ENCODE assay signal across 18 cellular contexts in genomic region chr9:129828051-129828450, GRCh38. TPM values are rescaled to one million over a fixed set of nuclear protein-coding genes. Genes with fewer than 3 reads are reported as not detected.
DNase-seq lines count a peak whose midpoint lies in the region; ATAC-seq and TF ChIP-seq lines count a peak whose summit lies in the region.
"Had no signal": no experiment of that assay in that cellular context is flagged by ENCODE, and none has a peak within 500 bp of the region (broad histone marks: within the 10 kb centered on the region; RNA-seq: fewer than 3 reads in every experiment).

No MANE protein-coding gene starts in this region.

- no peaks in the 10 kb centered on the region for H3K9me3 ChIP-seq in upper lobe of right lung
- H3K9me3 ChIP-seq: Peyer's patch, SJCRH30 had no signal

- peaks cover under 1% of the 10 kb centered on the region for H3K4me1 ChIP-seq in upper lobe of right lung
- H3K4me1 ChIP-seq: SJCRH30 had no signal

- H3K4me3 Mint-ChIP-seq in activated T-cell treated with anti-CD3 and anti-CD28 coated beads, Interleukin-2, amount 50 U/mL, for 24 hours: no peak overlapping the region
- H3K4me3 Mint-ChIP-seq in activated T-cell treated with anti-CD3 and anti-CD28 coated beads, Interleukin-2, amount 50 U/mL, for 4 hours: no peak overlapping the region
- no peak overlapping the region for H3K4me3 Mint-ChIP-seq in stimulated activated naive CD8-positive, alpha-beta T cell treated with anti-CD3 and anti-CD28 coated beads, Interleukin-15, amount 100 ng/mL, for 72 hours

- no peak for TF ChIP-seq CTCF in upper lobe of right lung (IDR thresholded peaks at IDR 0.05)

- peaks cover 7% of the 10 kb centered on the region for H3K4me1 Mint-ChIP-seq in activated T-cell treated with anti-CD3 and anti-CD28 coated beads, Interleukin-2, amount 50 U/mL, for 24 hours (ENCODE audit: low read depth)
- H3K4me1 Mint-ChIP-seq in activated T-cell treated with anti-CD3 and anti-CD28 coated beads, Interleukin-2, amount 50 U/mL, for 4 hours (ENCODE audit: low read depth): peaks cover 1% of the 10 kb centered on the region
- peaks cover 3% of the 10 kb centered on the region for H3K4me1 Mint-ChIP-seq in stimulated activated naive CD8-positive, alpha-beta T cell treated with anti-CD3 and anti-CD28 coated beads, Interleukin-15, amount 100 ng/mL, for 72 hours

- no peaks in the 10 kb centered on the region for H3K27me3 ChIP-seq in upper lobe of right lung
- H3K27me3 ChIP-seq: Peyer's patch, SJCRH30 had no signal

- peaks cover 61% of the 10 kb centered on the region for H3K36me3 ChIP-seq in upper lobe of right lung

- intact Hi-C loops in upper lobe of right lung (cut with DNase I): no loop called here

- H3K9me3 Mint-ChIP-seq in activated T-cell treated with anti-CD3 and anti-CD28 coated beads, Interleukin-2, amount 50 U/mL, for 24 hours: no peaks in the 10 kb centered on the region
- no peaks in the 10 kb centered on the region for H3K9me3 Mint-ChIP-seq in activated T-cell treated with anti-CD3 and anti-CD28 coated beads, Interleukin-2, amount 50 U/mL, for 4 hours
- H3K9me3 Mint-ChIP-seq in stimulated activated naive CD8-positive, alpha-beta T cell treated with anti-CD3 and anti-CD28 coated beads, Interleukin-15, amount 100 ng/mL, for 72 hours: no peaks in the 10 kb centered on the region
- H3K9me3 Mint-ChIP-seq: CD8-positive, alpha-beta memory T cell had no signal

- no peak for DNase-seq in activated T-cell treated with anti-CD3 and anti-CD28 coated beads, Interleukin-2, amount 50 U/mL, for 24 hours
- DNase-seq in activated T-cell treated with anti-CD3 and anti-CD28 coated beads, Interleukin-2, amount 50 U/mL, for 4 hours: no peak
- DNase-seq in GDM1 (lab: John Stamatoyannopoulos, UW): peak; percentile 83
- DNase-seq in UCSD-AML1 (lab: John Stamatoyannopoulos, UW; ENCODE audit: unreplicated experiment): peak; percentile 49
- no peak for DNase-seq in stimulated activated naive CD8-positive, alpha-beta T cell treated with anti-CD3 and anti-CD28 coated beads, Interleukin-15, amount 100 ng/mL, for 72 hours
- DNase-seq in cerebellar cortex (ENCODE audit: low spot score): no peak
- no peak for DNase-seq in upper lobe of right lung
- DNase-seq: CD8-positive, alpha-beta memory T cell; Karpas-422; MV-4-11; NCI-H1105 treated with DMSO at 0.1 percent for 48 hours; NCI-H2029 treated with DMSO at 0.1 percent for 48 hours; NCI-H345; NCI-H524; NCI-H774; Peyer's patch; SJCRH30 had no signal

- H3K36me3 Mint-ChIP-seq in activated T-cell treated with anti-CD3 and anti-CD28 coated beads, Interleukin-2, amount 50 U/mL, for 24 hours (ENCODE audit: low read depth): peaks cover 69% of the 10 kb centered on the region
- peaks cover 23% of the 10 kb centered on the region for H3K36me3 Mint-ChIP-seq in activated T-cell treated with anti-CD3 and anti-CD28 coated beads, Interleukin-2, amount 50 U/mL, for 4 hours (ENCODE audit: insufficient read depth)

- H3K4me3 ChIP-seq in upper lobe of right lung: no peak overlapping the region
- H3K4me3 ChIP-seq: Peyer's patch, SJCRH30 had no signal

- ATAC-seq in activated T-cell treated with anti-CD3 and anti-CD28 coated beads, Interleukin-2, amount 50 U/mL, for 4 hours: no peak
- ATAC-seq in stimulated activated naive CD8-positive, alpha-beta T cell treated with anti-CD3 and anti-CD28 coated beads, Interleukin-15, amount 100 ng/mL, for 72 hours: no peak
- ATAC-seq in upper lobe of right lung: no peak

- H3K27ac Mint-ChIP-seq in activated T-cell treated with anti-CD3 and anti-CD28 coated beads, Interleukin-2, amount 50 U/mL, for 24 hours: peak overlapping the region; percentile 59
- peak overlapping the region; percentile 57 to 59 for H3K27ac Mint-ChIP-seq in stimulated activated naive CD8-positive, alpha-beta T cell treated with anti-CD3 and anti-CD28 coated beads, Interleukin-15, amount 100 ng/mL, for 72 hours

- no peak overlapping the region for H3K27ac ChIP-seq in upper lobe of right lung
- H3K27ac ChIP-seq: C4-2B, Peyer's patch, SJCRH30 had no signal

- H3K27me3 Mint-ChIP-seq in activated T-cell treated with anti-CD3 and anti-CD28 coated beads, Interleukin-2, amount 50 U/mL, for 24 hours: no peaks in the 10 kb centered on the region
- no peaks in the 10 kb centered on the region for H3K27me3 Mint-ChIP-seq in activated T-cell treated with anti-CD3 and anti-CD28 coated beads, Interleukin-2, amount 50 U/mL, for 4 hours (ENCODE audit: low read depth)
- H3K27me3 Mint-ChIP-seq in stimulated activated naive CD8-positive, alpha-beta T cell treated with anti-CD3 and anti-CD28 coated beads, Interleukin-15, amount 100 ng/mL, for 72 hours: no peaks in the 10 kb centered on the region
- H3K27me3 Mint-ChIP-seq: CD8-positive, alpha-beta memory T cell had no signal

RNA-seq across cellular contexts. Expression of gene TOR1A, which starts 4.1 kb away (rescaled TPM):
- total RNA-seq in activated T-cell treated with anti-CD3 and anti-CD28 coated beads, Interleukin-2, amount 50 U/mL, for 4 hours: 10 to 100 TPM; 42.4 to 49.3 (median 45.2) TPM
- total RNA-seq in upper lobe of right lung: 35.5 TPM

RNA-seq across cellular contexts. Expression of gene C9orf78, which starts 7.0 kb away (rescaled TPM):
- total RNA-seq in activated T-cell treated with anti-CD3 and anti-CD28 coated beads, Interleukin-2, amount 50 U/mL, for 4 hours: 10 to 100 TPM; 74.8 to 92.6 (median 76.2) TPM
- total RNA-seq in upper lobe of right lung: 36.6 TPM

RNA-seq across cellular contexts. Expression of gene USP20, which starts 7.2 kb away (rescaled TPM):
- total RNA-seq in activated T-cell treated with anti-CD3 and anti-CD28 coated beads, Interleukin-2, amount 50 U/mL, for 4 hours: 10 to 100 TPM; 39.1 to 48.4 (median 47.0) TPM
- 21.4 TPM for total RNA-seq in upper lobe of right lung

RNA-seq across cellular contexts. Expression of gene TOR1B, which starts 25.1 kb away (rescaled TPM):
- total RNA-seq in activated T-cell treated with anti-CD3 and anti-CD28 coated beads, Interleukin-2, amount 50 U/mL, for 4 hours: 10 to 100 TPM; 22.8 to 28.1 (median 27.5) TPM
- 26.0 TPM for total RNA-seq in upper lobe of right lung

Comparison
In these comparisons a context has a peak if more than half of its experiments do, and no peak if none do; other contexts are left out.
1. DNase-seq: peak in GDM1 (single experiment) and UCSD-AML1 (single experiment); none in activated T-cell treated with anti-CD3 and anti-CD28 coated beads, Interleukin-2, amount 50 U/mL, for 24 hours (single experiment), activated T-cell treated with anti-CD3 and anti-CD28 coated beads, Interleukin-2, amount 50 U/mL, for 4 hours (single experiment), stimulated activated naive CD8-positive, alpha-beta T cell treated with anti-CD3 and anti-CD28 coated beads, Interleukin-15, amount 100 ng/mL, for 72 hours (0 of 2), cerebellar cortex (single experiment) and upper lobe of right lung (single experiment).